In the genomic region with DNA sequence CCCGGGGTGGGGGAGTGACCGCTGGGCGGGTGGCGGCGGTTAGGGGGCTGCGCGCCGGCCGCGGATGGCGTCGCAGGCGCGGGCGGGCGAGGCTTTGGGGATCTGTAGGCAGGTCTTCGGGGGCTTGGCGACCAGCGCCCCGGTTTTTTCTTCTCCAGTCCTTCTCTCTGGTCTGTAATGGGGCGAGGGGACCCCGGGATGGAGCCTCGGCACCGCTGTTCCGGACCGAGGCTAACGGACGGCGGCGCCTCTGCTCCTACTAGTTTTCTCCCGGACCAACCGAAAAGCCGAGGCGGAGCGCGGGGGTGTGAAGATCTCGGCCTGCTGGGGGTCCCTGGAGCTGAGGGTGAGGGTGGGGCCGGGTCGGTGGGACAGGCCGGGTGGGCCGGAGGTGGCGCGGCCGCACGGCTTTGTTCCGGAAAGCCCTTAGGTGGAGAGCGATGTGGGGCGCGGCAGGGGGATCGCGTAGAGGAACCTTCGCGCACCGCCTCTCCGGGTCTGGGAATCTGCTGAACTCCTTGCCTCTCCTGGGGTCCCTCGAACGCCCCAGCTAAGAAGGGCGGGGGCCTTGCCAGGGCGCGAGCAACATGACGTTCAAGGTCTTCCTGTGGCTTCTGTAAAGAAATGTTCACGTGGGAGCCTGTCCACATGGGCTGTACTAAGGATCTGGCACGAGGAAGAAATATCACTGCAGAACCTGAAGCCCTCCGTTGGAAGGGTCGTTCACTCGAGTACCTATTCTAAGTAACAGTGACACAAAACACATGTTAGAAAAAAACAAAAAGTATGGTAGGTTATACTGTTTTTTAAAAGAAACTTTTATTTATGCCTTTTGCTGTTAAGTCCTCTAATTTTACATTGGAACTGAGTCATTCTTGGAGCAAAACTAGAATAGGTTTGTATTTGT, we compare ENCODE assay signal across 8 cellular contexts. TPM values are rescaled to one million over a fixed set of nuclear protein-coding genes. Genes with fewer than 3 reads are reported as not detected.
A peak's percentile ranks its signal among the peaks of the same experiment; 100 is the strongest.
DNase-seq lines count a peak whose midpoint lies in the region; ATAC-seq and TF ChIP-seq lines count a peak whose summit lies in the region.

No MANE protein-coding gene starts in this region.

- intact Hi-C loops in right cardiac atrium (cut with DNase I) (loop anchor here in 3 of 4 donors (5.0 to 10.0 kb wide), 3 partner anchors 73 to 83 kb away; no protein-coding TSS in a partner anchor), vagina (cut with DNase I) (no loop called here)

- under 1% methylated on average over 66 of the region's 66 CpGs for WGBS in right cardiac atrium

- peak overlapping the region; percentile 86 for H3K27ac ChIP-seq in right cardiac atrium (ENCODE audit: low read length)
- H3K27ac ChIP-seq in vagina = peak overlapping the region; percentile 96

- H3K27me3 ChIP-seq in right cardiac atrium (ENCODE audit: control insufficient read depth, insufficient read depth) (no peaks in the 10 kb centered on the region), vagina (no peaks in the 10 kb centered on the region)

- peak in 1 of 2 donors; percentile 25 for TF ChIP-seq POLR2A in vagina (IDR thresholded peaks at IDR 0.05)

- no peaks in the 10 kb centered on the region for H3K36me3 ChIP-seq in vagina

- peak; percentile 34 for ATAC-seq in right cardiac atrium

- DNase-seq in G401 (ENCODE audit: low spot score) (peak; percentile 81), H4 (ENCODE audit: low spot score) (peak; percentile 82), M059J (ENCODE audit: low read depth) (peak; percentile 63), T-helper 1 cell (peak; percentile 31 to 86 (median 51)), amniotic stem cell (lab: John Stamatoyannopoulos, UW) (peak; percentile 40), right cardiac atrium (peak; percentile 51 to 85 (median 82)), renal cortical epithelial cell (ENCODE audit: low read depth) (peak; percentile 62), vagina (ENCODE audit: extremely low spot score in 2 of 2) (peak in 1 of 2 donors; percentile 92)

- no peaks in the 10 kb centered on the region for H3K9me3 ChIP-seq in right cardiac atrium (ENCODE audit: control insufficient read depth, low read length)
- H3K9me3 ChIP-seq in vagina = no peaks in the 10 kb centered on the region

- in situ Hi-C loops in G401 (cut with HindIII; ENCODE audit: low sequenced_read_pairs) = no loop called here

- TF ChIP-seq CTCF in vagina (IDR thresholded peaks at IDR 0.05) = no peak

- H3K4me1 ChIP-seq in right cardiac atrium (ENCODE audit: control insufficient read depth, insufficient read depth, low read length) (no peaks in the 10 kb centered on the region), vagina (peaks cover 27% of the 10 kb centered on the region)

- H3K4me3 ChIP-seq in right cardiac atrium (ENCODE audit: low read length) (peak overlapping the region; percentile 92), vagina (peak overlapping the region; percentile 92 to 97)

RNA-seq across cellular contexts. Expression of a gene that starts 0.9 kb away (rescaled TPM):
- 20.1 and 20.3 TPM in 2 replicates for total RNA-seq in G401 (2014; rRNA removed; shearing (Covaris generic))
- total RNA-seq in H4 (2014; rRNA removed; shearing (Covaris generic)) = 19.1 and 19.2 TPM in 2 replicates
- 18.3 and 25.3 TPM in 2 replicates for total RNA-seq in M059J (2014; rRNA removed; shearing (Covaris generic))
- total RNA-seq in right cardiac atrium = 10 to 100 TPM; 13.3 to 17.9 (median 14.5) TPM
- 4.3 TPM for polyA plus RNA-seq in right cardiac atrium
- total RNA-seq in renal cortical epithelial cell = 102 and 104 TPM in 2 replicates
- 10.6 TPM for total RNA-seq in vagina
